Comparison of ENCODE assay signal across 14 cellular contexts in genomic region chr6:148925701-148926100, GRCh38.
"Had no signal": no experiment of that assay in that cellular context is flagged by ENCODE, and none has a peak within 500 bp of the region (broad histone marks: within the 10 kb centered on the region; RNA-seq: fewer than 3 reads in every experiment).

No MANE protein-coding gene starts in this region.

- H3K27me3 ChIP-seq: esophagus squamous epithelium, neutrophil, right atrium auricular region had no signal

- H3K9me3 ChIP-seq: esophagus squamous epithelium, neutrophil, right atrium auricular region had no signal

- ATAC-seq: effector memory CD8-positive, alpha-beta T cell; left colon had no signal

- H3K27ac ChIP-seq: esophagus squamous epithelium, neutrophil, right atrium auricular region had no signal

- H3K4me1 ChIP-seq: esophagus squamous epithelium, right atrium auricular region had no signal

- H3K4me2 ChIP-seq: smooth muscle cell had no signal

- H3K4me3 ChIP-seq: esophagus squamous epithelium, lung, right atrium auricular region, smooth muscle cell had no signal

- DNase-seq: effector memory CD8-positive, alpha-beta T cell; esophagus squamous epithelium; immature natural killer cell; left colon; left ventricle myocardium superior; mesendoderm; naive B cell; stimulated activated CD4-positive, alpha-beta T cell treated with anti-CD3 and anti-CD28 coated beads, Interleukin-2, amount 100 ng/mL, for 48 hours; stimulated activated naive CD4-positive, alpha-beta T cell treated with Interleukin-2 at 50 U/mL for 16 hours; trophoblast cell had no signal

- H3K36me3 ChIP-seq: esophagus squamous epithelium, neutrophil, right atrium auricular region had no signal
